Comparison of ENCODE assay signal across 10 cellular contexts in the genomic region with DNA sequence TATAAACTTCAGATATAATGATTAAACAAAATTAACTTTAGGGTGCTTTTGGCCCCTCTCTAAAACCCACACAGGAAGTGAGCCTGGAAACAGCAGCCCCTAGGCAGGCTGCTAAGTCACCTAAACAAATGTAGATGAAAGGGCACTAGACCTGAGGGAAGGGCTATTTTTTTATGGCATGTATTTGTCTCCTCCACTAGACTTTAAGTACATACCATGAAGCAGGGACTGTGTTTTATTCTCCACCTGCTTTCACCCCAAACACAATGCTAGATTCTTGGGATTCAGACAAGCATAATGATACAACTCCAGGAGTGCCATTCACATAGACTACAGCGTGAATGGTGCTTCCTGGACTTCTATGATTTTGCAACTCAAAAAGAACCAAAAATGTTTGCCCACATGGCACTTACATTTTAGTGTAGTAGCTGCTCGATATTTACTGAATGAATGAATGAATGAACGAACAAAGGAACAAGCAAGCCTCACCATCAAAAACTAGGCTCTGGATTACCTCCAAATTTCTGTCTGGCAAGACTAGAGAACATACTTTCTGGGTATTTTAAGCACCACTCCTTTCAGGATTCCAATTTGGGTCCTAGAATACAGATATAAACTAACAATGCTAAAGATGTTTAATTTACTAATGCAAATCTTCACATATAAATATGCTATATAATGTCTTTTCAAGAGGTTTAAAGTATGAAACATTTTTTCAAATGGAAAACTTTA. TPM values are rescaled to one million over a fixed set of nuclear protein-coding genes. Genes with fewer than 3 reads are reported as not detected.
DNase-seq lines count a peak whose midpoint lies in the region; ATAC-seq lines count a peak whose summit lies in the region.
"Had no signal": no experiment of that assay in that cellular context is flagged by ENCODE, and none has a peak within 500 bp of the region (broad histone marks: within the 10 kb centered on the region; RNA-seq: fewer than 3 reads in every experiment).

No MANE protein-coding gene starts in this region.

- H3K27me3 Mint-ChIP-seq in activated T-cell treated with anti-CD3 and anti-CD28 coated beads, Interleukin-2, amount 50 U/mL, for 4 hours (ENCODE audit: low read depth) = no peaks in the 10 kb centered on the region
- no peaks in the 10 kb centered on the region for H3K27me3 Mint-ChIP-seq in activated T-helper 2 cell treated with anti-CD3 and anti-CD28 coated beads, Interferon-gamma antibody, Interleukin-2, Interleukin-4, amounts not matched to agents 10 μg/mL and 5 μg/mL and 100 μg/mL, durations not matched to agents 14 hours and 24 hours and 36 hours (ENCODE audit: low read depth)
- no peaks in the 10 kb centered on the region for H3K27me3 Mint-ChIP-seq in stimulated activated naive B cell treated with anti-CD40 and anti-IgM and Interleukin-4, amounts not matched to agents 10 μg/mL and 1 μg/mL and 100 μg/mL, for 72 hours

- intact Hi-C loops in activated T-helper 2 cell treated with anti-CD3 and anti-CD28 coated beads, Interferon-gamma antibody, Interleukin-2, Interleukin-4, amounts not matched to agents 10 μg/mL and 5 μg/mL and 100 μg/mL, durations not matched to agents 14 hours and 24 hours and 36 hours (cut with micrococcal nuclease) = no loop called here

- H3K4me1 Mint-ChIP-seq in activated T-cell treated with anti-CD3 and anti-CD28 coated beads, Interleukin-2, amount 50 U/mL, for 4 hours (ENCODE audit: low read depth) = peaks cover 50% of the 10 kb centered on the region
- H3K4me1 Mint-ChIP-seq in activated T-helper 2 cell treated with anti-CD3 and anti-CD28 coated beads, Interferon-gamma antibody, Interleukin-2, Interleukin-4, amounts not matched to agents 10 μg/mL and 5 μg/mL and 100 μg/mL, durations not matched to agents 14 hours and 24 hours and 36 hours (ENCODE audit: low read depth) = peaks cover 28% of the 10 kb centered on the region
- H3K4me1 Mint-ChIP-seq in stimulated activated naive B cell treated with anti-CD40 and anti-IgM and Interleukin-4, amounts not matched to agents 10 μg/mL and 1 μg/mL and 100 μg/mL, for 72 hours = peaks cover 18 to 55% of the 10 kb centered on the region in 2 donors

- peak overlapping the region; percentile 68 for H3K27ac Mint-ChIP-seq in activated T-helper 2 cell treated with anti-CD3 and anti-CD28 coated beads, Interferon-gamma antibody, Interleukin-2, Interleukin-4, amounts not matched to agents 10 μg/mL and 5 μg/mL and 100 μg/mL, durations not matched to agents 14 hours and 24 hours and 36 hours
- H3K27ac Mint-ChIP-seq in stimulated activated naive B cell treated with anti-CD40 and anti-IgM and Interleukin-4, amounts not matched to agents 10 μg/mL and 1 μg/mL and 100 μg/mL, for 72 hours = peak overlapping the region; percentile 34

- ATAC-seq in activated T-cell treated with anti-CD3 and anti-CD28 coated beads, Interleukin-2, amount 50 U/mL, for 4 hours = peak; percentile 41 to 65
- ATAC-seq in HG03565 (IDR thresholded peaks at IDR 0.05; ENCODE audit: unreplicated experiment) = peak; percentile 53
- ATAC-seq in stimulated activated naive B cell treated with anti-CD40 and anti-IgM and Interleukin-4, amounts not matched to agents 10 μg/mL and 1 μg/mL and 100 μg/mL, for 72 hours (replicated peaks) = peak; percentile 61 to 65
- ATAC-seq in HG02798 (IDR thresholded peaks at IDR 0.05; ENCODE audit: poor library complexity, unreplicated experiment) = no peak

- no peak for DNase-seq in activated T-cell treated with anti-CD3 and anti-CD28 coated beads, Interleukin-2, amount 50 U/mL, for 4 hours
- no peak for DNase-seq in activated T-cell treated with anti-CD3 and anti-CD28 coated beads, Interleukin-2, amount 50 U/mL, for 1 hour
- DNase-seq in activated T-helper 2 cell treated with anti-CD3 and anti-CD28 coated beads, Interferon-gamma antibody, Interleukin-2, Interleukin-4, amounts not matched to agents 10 μg/mL and 5 μg/mL and 100 μg/mL, durations not matched to agents 14 hours and 24 hours and 36 hours (ENCODE audit: low spot score) = no peak
- no peak for DNase-seq in stimulated activated naive B cell treated with anti-CD40 and anti-IgM and Interleukin-4, amounts not matched to agents 10 μg/mL and 1 μg/mL and 100 μg/mL, for 72 hours
- DNase-seq in NCI-H2107 (lab: John Stamatoyannopoulos, UW) = no peak
- no peak for DNase-seq in stimulated activated CD8-positive, alpha-beta memory T cell treated with anti-CD3 and anti-CD28 coated beads, Interleukin-4, amount 100 ng/mL, for 48 hours
- DNase-seq: C1 segment of cervical spinal cord, testis had no signal

- no peaks in the 10 kb centered on the region for H3K36me3 Mint-ChIP-seq in activated T-cell treated with anti-CD3 and anti-CD28 coated beads, Interleukin-2, amount 50 U/mL, for 4 hours (ENCODE audit: insufficient read depth)
- peaks cover 5% of the 10 kb centered on the region for H3K36me3 Mint-ChIP-seq in activated T-helper 2 cell treated with anti-CD3 and anti-CD28 coated beads, Interferon-gamma antibody, Interleukin-2, Interleukin-4, amounts not matched to agents 10 μg/mL and 5 μg/mL and 100 μg/mL, durations not matched to agents 14 hours and 24 hours and 36 hours (ENCODE audit: low read depth)
- peaks cover 4 to 13% of the 10 kb centered on the region in 2 donors for H3K36me3 Mint-ChIP-seq in stimulated activated naive B cell treated with anti-CD40 and anti-IgM and Interleukin-4, amounts not matched to agents 10 μg/mL and 1 μg/mL and 100 μg/mL, for 72 hours

- H3K4me3 Mint-ChIP-seq in activated T-cell treated with anti-CD3 and anti-CD28 coated beads, Interleukin-2, amount 50 U/mL, for 4 hours = no peak overlapping the region
- H3K4me3 Mint-ChIP-seq in activated T-helper 2 cell treated with anti-CD3 and anti-CD28 coated beads, Interferon-gamma antibody, Interleukin-2, Interleukin-4, amounts not matched to agents 10 μg/mL and 5 μg/mL and 100 μg/mL, durations not matched to agents 14 hours and 24 hours and 36 hours (ENCODE audit: low read depth) = no peak overlapping the region
- no peak overlapping the region for H3K4me3 Mint-ChIP-seq in stimulated activated naive B cell treated with anti-CD40 and anti-IgM and Interleukin-4, amounts not matched to agents 10 μg/mL and 1 μg/mL and 100 μg/mL, for 72 hours

- H3K9me3 Mint-ChIP-seq in activated T-cell treated with anti-CD3 and anti-CD28 coated beads, Interleukin-2, amount 50 U/mL, for 4 hours = no peaks in the 10 kb centered on the region
- H3K9me3 Mint-ChIP-seq in activated T-helper 2 cell treated with anti-CD3 and anti-CD28 coated beads, Interferon-gamma antibody, Interleukin-2, Interleukin-4, amounts not matched to agents 10 μg/mL and 5 μg/mL and 100 μg/mL, durations not matched to agents 14 hours and 24 hours and 36 hours = no peaks in the 10 kb centered on the region
- no peaks in the 10 kb centered on the region for H3K9me3 Mint-ChIP-seq in stimulated activated naive B cell treated with anti-CD40 and anti-IgM and Interleukin-4, amounts not matched to agents 10 μg/mL and 1 μg/mL and 100 μg/mL, for 72 hours

RNA-seq across cellular contexts. Expression of a gene that starts 10.0 kb away (rescaled TPM):
- total RNA-seq in activated T-cell treated with anti-CD3 and anti-CD28 coated beads, Interleukin-2, amount 50 U/mL, for 4 hours = 10 to 100 TPM; 12.5 to 15.4 (median 13.2) TPM
- 24.2 and 24.8 TPM in 2 replicates for total RNA-seq in activated T-helper 2 cell treated with anti-CD3 and anti-CD28 coated beads, Interferon-gamma antibody, Interleukin-2, Interleukin-4, amounts not matched to agents 10 μg/mL and 5 μg/mL and 100 μg/mL, durations not matched to agents 14 hours and 24 hours and 36 hours

RNA-seq across cellular contexts. Expression of a gene that starts 23.4 kb away (rescaled TPM):
- total RNA-seq in activated T-cell treated with anti-CD3 and anti-CD28 coated beads, Interleukin-2, amount 50 U/mL, for 4 hours = 10 to 100 TPM in 1 of 3 donors, 1 to 10 TPM in 2; 9.8 to 11.0 (median 9.9) TPM
- 17.6 and 18.3 TPM in 2 replicates for total RNA-seq in activated T-helper 2 cell treated with anti-CD3 and anti-CD28 coated beads, Interferon-gamma antibody, Interleukin-2, Interleukin-4, amounts not matched to agents 10 μg/mL and 5 μg/mL and 100 μg/mL, durations not matched to agents 14 hours and 24 hours and 36 hours
